ENCODE assay signal across 15 cellular contexts in genomic region chr17:75692976-75693375, GRCh38. TPM values are rescaled to one million over a fixed set of nuclear protein-coding genes. Genes with fewer than 3 reads are reported as not detected.
A peak's percentile ranks its signal among the peaks of the same experiment; 100 is the strongest.
DNase-seq lines count a peak whose midpoint lies in the region; ATAC-seq, FAIRE-seq and TF ChIP-seq lines count a peak whose summit lies in the region.
"Had no signal": no experiment of that assay in that cellular context is flagged by ENCODE, and none has a peak within 500 bp of the region (broad histone marks: within the 10 kb centered on the region; RNA-seq: fewer than 3 reads in every experiment).

No MANE protein-coding gene starts in this region.

- H3K4me3 Mint-ChIP-seq in endodermal cell (no peak overlapping the region), nephron progenitor cell (no peak overlapping the region)
- H3K4me3 Mint-ChIP-seq: type B pancreatic cell had no signal

- CTCF ChIA-PET in A549 (lab: Yijun Ruan, JAX) (interaction anchor here (0.6 to 19.2 kb wide), 6 partner anchors 18 to 207 kb away, joined by 3 to 148 read pairs (median 4); partner anchors contain the start of gene SMIM5), RWPE1 (lab: Yijun Ruan, JAX) (interaction anchor here (1.5 to 2.2 kb wide), 3 partner anchors 13 to 59 kb away, joined by 4 to 11 read pairs (median 10); partner anchors contain the start of gene SMIM5)

- no peak overlapping the region for H3K9ac ChIP-seq in endodermal cell (ENCODE audit: extremely low read depth, low read length, poor library complexity, severe bottlenecking)

- H3K27ac ChIP-seq in A549 (peak overlapping the region; percentile 93), RWPE1 (peak overlapping the region; percentile 100), endodermal cell (ENCODE audit: low read depth, low read length) (peak overlapping the region; percentile 25)
- H3K27ac ChIP-seq: ovary, SJCRH30 had no signal

- peak overlapping the region; percentile 58 for H3K27ac Mint-ChIP-seq in endodermal cell
- H3K27ac Mint-ChIP-seq in nephron progenitor cell = no peak overlapping the region

- H3K4me3 ChIP-seq in A549 (no peak overlapping the region), endodermal cell (ENCODE audit: low read length) (no peak overlapping the region)
- H3K4me3 ChIP-seq: ovary, SJCRH30 had no signal

- peaks cover 32% of the 10 kb centered on the region for H3K4me1 Mint-ChIP-seq in endodermal cell
- peaks cover 19% of the 10 kb centered on the region for H3K4me1 Mint-ChIP-seq in nephron progenitor cell

- H3K9me3 ChIP-seq in A549 (no peaks in the 10 kb centered on the region), endodermal cell (ENCODE audit: control insufficient read depth, low read length) (no peaks in the 10 kb centered on the region)
- H3K9me3 ChIP-seq: ovary, SJCRH30 had no signal

- H3K36me3 ChIP-seq in endodermal cell (ENCODE audit: control insufficient read depth, insufficient read depth, low read length) = peaks cover 58% of the 10 kb centered on the region
- H3K36me3 ChIP-seq: ovary had no signal

- no peak for FAIRE-seq in A549 (lab: Jason Lieb, UNC)
- FAIRE-seq in urothelium cell line (lab: Jason Lieb, UNC) = no peak

- H3K9me3 Mint-ChIP-seq in endodermal cell = no peaks in the 10 kb centered on the region
- no peaks in the 10 kb centered on the region for H3K9me3 Mint-ChIP-seq in nephron progenitor cell
- H3K9me3 Mint-ChIP-seq: type B pancreatic cell had no signal

- POLR2A ChIA-PET in A549 (lab: Yijun Ruan, JAX) (interaction anchor here (0.8 to 2.0 kb wide), 4 partner anchors 9 to 87 kb away, joined by 3 to 10 read pairs (median 4); partner anchors contain the start of gene RECQL5), RWPE1 (lab: Yijun Ruan, JAX; ENCODE audit: low non-redundant PET) (interaction anchor here (1.0 to 2.3 kb wide), 2 partner anchors 8 to 28 kb away, joined by 3 to 12 read pairs; partner anchors contain the start of gene ITGB4)

- TF ChIP-seq RAD21 in A549 (conservative IDR thresholded peaks at IDR 0.05 in 1 of 2, IDR thresholded peaks at IDR 0.05 in 1 of 2) = no peak

- H3K27me3 Mint-ChIP-seq in endodermal cell (ENCODE audit: insufficient read depth) (no peaks in the 10 kb centered on the region), nephron progenitor cell (ENCODE audit: low read depth, poor library complexity) (no peaks in the 10 kb centered on the region)
- H3K27me3 Mint-ChIP-seq: type B pancreatic cell had no signal

- 83% methylated on average over 13 of the region's 13 CpGs for WGBS in A549 (ENCODE audit: missing lambda C conversion rate)
- WGBS in endodermal cell (ENCODE audit: insufficient coverage in 1 of 2, insufficient read length in 1 of 2), 2 experiments = 87 to 90% methylated on average over 7 to 13 of the region's 13 CpGs

- TF ChIP-seq EP300 in A549 (IDR thresholded peaks at IDR 0.05) = no peak

- no peak for TF ChIP-seq CTCF in A549 (IDR thresholded peaks at IDR 0.05)
- TF ChIP-seq CTCF in RWPE1 (conservative IDR thresholded peaks at IDR 0.05; ENCODE audit: low read depth) = no peak
- no peak for TF ChIP-seq CTCF in endodermal cell (conservative IDR thresholded peaks at IDR 0.05)
- no peak for TF ChIP-seq CTCF in nephron progenitor cell (IDR thresholded peaks at IDR 0.05)

- no peaks in the 10 kb centered on the region for H3K27me3 ChIP-seq in endodermal cell (ENCODE audit: control insufficient read depth, insufficient read depth, low read length, poor library complexity, severe bottlenecking)
- H3K27me3 ChIP-seq: ovary, SJCRH30 had no signal

- H3K4me1 ChIP-seq in A549 = peaks cover 100% of the 10 kb centered on the region
- peaks cover 8% of the 10 kb centered on the region for H3K4me1 ChIP-seq in endodermal cell (ENCODE audit: control insufficient read depth, insufficient read depth, low read length)

- ATAC-seq in A549 (peak; percentile 15 to 17; a peak in 3 of 6 replicates), GM19035 (IDR thresholded peaks at IDR 0.05; ENCODE audit: unreplicated experiment) (no peak)

- DNase-seq in A549 (ENCODE audit: low read depth in 1 of 2, low spot score in 1 of 2) = no peak
- DNase-seq in RWPE1 (ENCODE audit: low spot score) = no peak
- DNase-seq in endodermal cell = no peak
- peak; percentile 26 for DNase-seq in pons (ENCODE audit: low spot score)
- DNase-seq in nephron progenitor cell = no peak
- no peak for DNase-seq in urothelium cell line (ENCODE audit: low spot score)
- DNase-seq in activated naive CD4-positive, alpha-beta T cell treated with anti-CD3 and anti-CD28 coated beads, Interleukin-2, amount 50 U/mL, for 16 hours = no peak
- DNase-seq: central memory CD4-positive, alpha-beta T cell; DND-41; NCI-H526 treated with DMSO at 0.1 percent for 48 hours; SJCRH30 had no signal

- no peak for TF ChIP-seq POLR2A in A549 (IDR thresholded peaks at IDR 0.05; ENCODE audit: low read length)

- peak overlapping the region; percentile 73 for H3K4me2 ChIP-seq in A549

- H3K36me3 Mint-ChIP-seq in endodermal cell (ENCODE audit: low read depth) = peaks cover 49% of the 10 kb centered on the region
- peaks cover 32% of the 10 kb centered on the region for H3K36me3 Mint-ChIP-seq in nephron progenitor cell (ENCODE audit: low read depth)

TF ChIP-seq in A549, 52 proteins besides CTCF, POLR2A, EP300 and RAD21 (continues in another document):
- TF ChIP-seq JUNB (IDR thresholded peaks at IDR 0.05) = no peak
- TF ChIP-seq, protein P1, sequence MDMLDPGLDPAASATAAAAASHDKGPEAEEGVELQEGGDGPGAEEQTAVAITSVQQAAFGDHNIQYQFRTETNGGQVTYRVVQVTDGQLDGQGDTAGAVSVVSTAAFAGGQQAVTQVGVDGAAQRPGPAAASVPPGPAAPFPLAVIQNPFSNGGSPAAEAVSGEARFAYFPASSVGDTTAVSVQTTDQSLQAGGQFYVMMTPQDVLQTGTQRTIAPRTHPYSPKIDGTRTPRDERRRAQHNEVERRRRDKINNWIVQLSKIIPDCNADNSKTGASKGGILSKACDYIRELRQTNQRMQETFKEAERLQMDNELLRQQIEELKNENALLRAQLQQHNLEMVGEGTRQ (IDR thresholded peaks at IDR 0.05) = no peak
- no peak for TF ChIP-seq HES2 (IDR thresholded peaks at IDR 0.05)
- no peak for TF ChIP-seq SREBF2 (IDR thresholded peaks at IDR 0.05)
- no peak for TF ChIP-seq PHF8 (IDR thresholded peaks at IDR 0.05; ENCODE audit: borderline replicate concordance, low read depth)
- TF ChIP-seq ESRRA (IDR thresholded peaks at IDR 0.05; ENCODE audit: borderline replicate concordance, low read length) = no peak
- TF ChIP-seq HEYL (CRISPR knock-in tag; IDR thresholded peaks at IDR 0.05) = no peak
- no peak for TF ChIP-seq SMC3 (IDR thresholded peaks at IDR 0.05)
- no peak for TF ChIP-seq CHD2 (IDR thresholded peaks at IDR 0.05; ENCODE audit: low read length, partially characterized antibody)
- no peak for TF ChIP-seq FOSL2 (IDR thresholded peaks at IDR 0.05)
- TF ChIP-seq FOSL2 (CRISPR knock-in tag; IDR thresholded peaks at IDR 0.05) = no peak
- TF ChIP-seq MAZ (IDR thresholded peaks at IDR 0.05; ENCODE audit: borderline replicate concordance, low read depth, low read length) = no peak
- TF ChIP-seq RARB (CRISPR knock-in tag; IDR thresholded peaks at IDR 0.05) = no peak
- TF ChIP-seq HOXA7 (CRISPR knock-in tag; IDR thresholded peaks at IDR 0.05) = no peak

RNA-seq across cellular contexts. Expression of gene SAP30BP, which starts 25.8 kb away (rescaled TPM):
- polyA plus RNA-seq in A549 (2011; rRNA removed) (76.3 and 103 TPM in 2 replicates), A549 (2017; fragmentation: RNase III; extraction: RNeasy Plus Mini Kit Qiagen cat#74134 plus additional on column Dnase treatment) (125 to 139 TPM (median 136 TPM) in 3 replicates)
- polyA plus RNA-seq in A549 (2012; cell fraction: cytosol; rRNA removed) = 97.6 and 108 TPM in 2 replicates
- 186 and 190 TPM in 2 replicates for polyA plus RNA-seq in A549 (2012; cell fraction: nucleus; rRNA removed)
- 63.9 and 67.1 TPM in 2 replicates for polyA minus RNA-seq in A549 (2011; rRNA and poly(A)+ RNA removed)
- 100 to 1,000 TPM in 1 of 2 donors, 10 to 100 TPM in 1; 96.5 to 113 TPM for total RNA-seq in endodermal cell
- 93.1 TPM for polyA plus RNA-seq in endodermal cell (2013, experiment 1 of 2)
- 95.4 TPM for polyA plus RNA-seq in endodermal cell (2013, experiment 2 of 2)

RNA-seq across cellular contexts. Expression of gene RECQL5, which starts 26.0 kb away (rescaled TPM):
- polyA plus RNA-seq in A549 (2011; rRNA removed) (22.7 and 29.2 TPM in 2 replicates), A549 (2017; fragmentation: RNase III; extraction: RNeasy Plus Mini Kit Qiagen cat#74134 plus additional on column Dnase treatment) (37.3 to 42.5 TPM (median 39.9 TPM) in 3 replicates)
- polyA plus RNA-seq in A549 (2012; cell fraction: cytosol; rRNA removed) = 17.7 and 21.4 TPM in 2 replicates
- polyA plus RNA-seq in A549 (2012; cell fraction: nucleus; rRNA removed) = 159 and 161 TPM in 2 replicates
- polyA minus RNA-seq in A549 (2011; rRNA and poly(A)+ RNA removed) = 48.5 and 52.7 TPM in 2 replicates
- 10 to 100 TPM; 54.3 TPM for total RNA-seq in endodermal cell
- 40.1 TPM for polyA plus RNA-seq in endodermal cell (2013, experiment 1 of 2)
- 32.4 TPM for polyA plus RNA-seq in endodermal cell (2013, experiment 2 of 2)

RNA-seq across cellular contexts. Expression of gene ITGB4, which starts 28.3 kb away (rescaled TPM):
- 19.8 and 20.6 TPM in 2 replicates for polyA plus RNA-seq in A549 (2011; rRNA removed)
- polyA plus RNA-seq in A549 (2012; cell fraction: cytosol; rRNA removed) = 17.2 and 22.1 TPM in 2 replicates
- polyA plus RNA-seq in A549 (2012; cell fraction: nucleus; rRNA removed) = 77.1 and 140 TPM in 2 replicates
- 30.1 to 37.4 TPM (median 36.0 TPM) in 3 replicates for polyA plus RNA-seq in A549 (2017; fragmentation: RNase III; extraction: RNeasy Plus Mini Kit Qiagen cat#74134 plus additional on column Dnase treatment)
- 53.3 and 59.6 TPM in 2 replicates for polyA minus RNA-seq in A549 (2011; rRNA and poly(A)+ RNA removed)
- total RNA-seq in endodermal cell = 1 to 10 TPM; 3.4 to 5.1 TPM
- 0.39 TPM for polyA plus RNA-seq in endodermal cell (2013, experiment 1 of 2)
- polyA plus RNA-seq in endodermal cell (2013, experiment 2 of 2) = 0.87 TPM

RNA-seq across cellular contexts. Expression of gene SMIM5, which starts 59.7 kb away (rescaled TPM):
- polyA plus RNA-seq in A549 (2011; rRNA removed) (0.25 and 0.30 TPM in 2 replicates), A549 (2017; fragmentation: RNase III; extraction: RNeasy Plus Mini Kit Qiagen cat#74134 plus additional on column Dnase treatment) (0.15 to 0.33 TPM (median 0.20 TPM) in 3 replicates)
- polyA plus RNA-seq in A549 (2012; cell fraction: cytosol; rRNA removed) = 0.10 and 0.25 TPM in 2 replicates
- 0.86 and 0.97 TPM in 2 replicates for polyA plus RNA-seq in A549 (2012; cell fraction: nucleus; rRNA removed)
- polyA minus RNA-seq in A549 (2011; rRNA and poly(A)+ RNA removed) = 0.19 and 0.21 TPM in 2 replicates
- under 1 TPM in 1 of 2 donors, not detected in 1; 0.40 TPM for total RNA-seq in endodermal cell
- not detected for polyA plus RNA-seq in endodermal cell (2013, experiment 1 of 2)
- polyA plus RNA-seq in endodermal cell (2013, experiment 2 of 2) = not detected
- polyA plus RNA-seq: AG04450 had no signal

Comparison
In these comparisons a context has a peak if more than half of its experiments do, and no peak if none do; other contexts are left out.
1. H3K27ac ChIP-seq: peak in every context shown above with its lines; median percentile 100 in RWPE1; 93 in A549; 25 in endodermal cell.